12 cellular contexts compared by ENCODE assay signal in genomic region chr16:81214745-81215166, GRCh38. TPM values are rescaled to one million over a fixed set of nuclear protein-coding genes. Genes with fewer than 3 reads are reported as not detected.
A peak's percentile ranks its signal among the peaks of the same experiment; 100 is the strongest.
DNase-seq lines count a peak whose midpoint lies in the region; ATAC-seq, FAIRE-seq and TF ChIP-seq lines count a peak whose summit lies in the region.
"Had no signal": no experiment of that assay in that cellular context is flagged by ENCODE, and none has a peak within 500 bp of the region (broad histone marks: within the 10 kb centered on the region; RNA-seq: fewer than 3 reads in every experiment).

No MANE protein-coding gene starts in this region.

- TF ChIP-seq EP300 in GM12878 (IDR thresholded peaks at IDR 0.05; ENCODE audit: borderline replicate concordance in 1 of 2, control insufficient read depth in 1 of 2, low read depth in 2 of 2, low read length in 2 of 2) (no peak), suprapubic skin (IDR thresholded peaks at IDR 0.05) (no peak)

- no peaks in the 10 kb centered on the region for H3K4me1 ChIP-seq in GM12878 (ENCODE audit: control insufficient read depth, insufficient read depth, low read length)
- no peaks in the 10 kb centered on the region for H3K4me1 ChIP-seq in right lobe of liver
- H3K4me1 ChIP-seq in suprapubic skin: no peaks in the 10 kb centered on the region
- H3K4me1 ChIP-seq: body of pancreas had no signal

- no peak for FAIRE-seq in GM12878 (lab: Jason Lieb, UNC)
- FAIRE-seq: TTC549 had no signal

- H2AFZ ChIP-seq in GM12878 (ENCODE audit: control insufficient read depth, low read depth, low read length): no peak overlapping the region

- POLR2A ChIA-PET in GM12878 (lab: Charles Lee): no interaction called here

- H3K4me3 ChIP-seq in GM12878 (no peak overlapping the region), right lobe of liver (no peak overlapping the region), suprapubic skin (no peak overlapping the region)
- H3K4me3 ChIP-seq: body of pancreas had no signal

- peak; percentile 70 for ATAC-seq in GM12878
- ATAC-seq in right lobe of liver: peak; percentile 56 to 77 (median 70)
- no peak for ATAC-seq in GM21717 (IDR thresholded peaks at IDR 0.05; ENCODE audit: unreplicated experiment)
- no peak for ATAC-seq in GM21576 (IDR thresholded peaks at IDR 0.05; ENCODE audit: unreplicated experiment)
- ATAC-seq: body of pancreas had no signal

- TF ChIP-seq POLR2A in GM12878 (IDR thresholded peaks at IDR 0.05; ENCODE audit: low read depth, low read length) (no peak), right lobe of liver (IDR thresholded peaks at IDR 0.05) (no peak), suprapubic skin (IDR thresholded peaks at IDR 0.05) (no peak)

- TF ChIP-seq RAD21 in GM12878 (IDR thresholded peaks at IDR 0.05; ENCODE audit: insufficient read depth, low read depth, low read length): no peak

- in situ Hi-C loops in GM12878 (cut with MboI): no loop called here

- TF ChIP-seq CTCF in GM12878 (IDR thresholded peaks at IDR 0.05 in 2 of 3, conservative IDR thresholded peaks at IDR 0.05 in 1 of 3; ENCODE audit: control insufficient read depth in 2 of 3, extremely low read depth in 1 of 3, insufficient read depth in 1 of 3, low read depth in 3 of 3, low read length in 3 of 3): peak; percentile 29 to 43 (median 39); a peak in 5 of 6 replicates
- TF ChIP-seq CTCF in right lobe of liver (IDR thresholded peaks at IDR 0.05): peak; percentile 18 to 50 (median 36)
- no peak for TF ChIP-seq CTCF in suprapubic skin (IDR thresholded peaks at IDR 0.05)

- no peaks in the 10 kb centered on the region for H3K79me2 ChIP-seq in GM12878 (ENCODE audit: control insufficient read depth, insufficient read depth, low read length)

- H3K36me3 ChIP-seq in GM12878 (ENCODE audit: control insufficient read depth in 2 of 2, insufficient read depth in 2 of 2, low read length in 1 of 2) (no peaks in the 10 kb centered on the region), right lobe of liver (no peaks in the 10 kb centered on the region), suprapubic skin (no peaks in the 10 kb centered on the region)

- H3K4me2 ChIP-seq in GM12878 (ENCODE audit: control insufficient read depth, insufficient read depth): no peak overlapping the region

- H3K9ac ChIP-seq in GM12878 (ENCODE audit: control insufficient read depth, insufficient read depth, low read length): no peak overlapping the region

- peak; percentile 38 for DNase-seq in EH (ENCODE audit: low read depth)
- peak; percentile 54 for DNase-seq in HT-29 (ENCODE audit: low spot score)
- DNase-seq in GM12878 (ENCODE audit: low read depth, low spot score): no peak
- DNase-seq in right lobe of liver: peak in 2 of 3 donors; percentile 39 to 52
- no peak for DNase-seq in NCI-H2029 (lab: John Stamatoyannopoulos, UW)
- no peak for DNase-seq in suprapubic skin (ENCODE audit: low spot score in 2 of 2)
- DNase-seq: NCI-H1105 treated with DMSO at 0.1 percent for 48 hours had no signal

- WGBS in GM12878 (ENCODE audit: insufficient coverage, insufficient replicate concordance, low lambda C conversion rate, missing lambda C conversion rate): 29% methylated on average over 15 of the region's 15 CpGs
- WGBS in right lobe of liver (ENCODE audit: insufficient coverage, low coverage, low lambda C conversion rate, missing lambda C conversion rate): 48% methylated on average over 8 of the region's 15 CpGs
- 56% methylated on average over 11 of the region's 15 CpGs for WGBS in suprapubic skin

- H3K27me3 ChIP-seq in GM12878 (replicated peaks in 1 of 2; ENCODE audit: control insufficient read depth in 2 of 2, insufficient read depth in 2 of 2, low read length in 1 of 2): no peaks in the 10 kb centered on the region; a peak in 1 of 4 replicates
- no peaks in the 10 kb centered on the region for H3K27me3 ChIP-seq in right lobe of liver
- H3K27me3 ChIP-seq in suprapubic skin: peaks cover 9% of the 10 kb centered on the region
- H3K27me3 ChIP-seq: body of pancreas had no signal

- BruUV-seq in GM12878 (replicated peaks; lab: Mats Ljungman, UMichigan): no TSS peak

- H3K27ac ChIP-seq in GM12878 (ENCODE audit: control insufficient read depth, insufficient read depth) (no peak overlapping the region), right lobe of liver (no peak overlapping the region), suprapubic skin (no peak overlapping the region)
- H3K27ac ChIP-seq: body of pancreas had no signal

- SMC1A ChIA-PET in GM12878 (lab: Charles Lee; ENCODE audit: uncharacterized antibody, unreplicated experiment): no interaction called here

- RAD21 ChIA-PET in GM12878 (lab: Charles Lee; ENCODE audit: unreplicated experiment): no interaction called here

- CTCF ChIA-PET in GM12878 (lab: Yijun Ruan, JAX): interaction anchor here (1.5 kb wide), 1 partner anchor 10 kb away, joined by 6 read pairs; no protein-coding TSS in a partner anchor

- H4K20me1 ChIP-seq in GM12878 (ENCODE audit: control insufficient read depth, insufficient read depth): no peaks in the 10 kb centered on the region; the same call in 1 of the 2 replicates

- H3K9me3 ChIP-seq in GM12878 (replicated peaks; ENCODE audit: control insufficient read depth, insufficient read depth, low read length) (no peaks in the 10 kb centered on the region), right lobe of liver (no peaks in the 10 kb centered on the region), suprapubic skin (no peaks in the 10 kb centered on the region)
- H3K9me3 ChIP-seq: body of pancreas had no signal

- intact Hi-C loops in GM12878 (cut with micrococcal nuclease; ENCODE audit: unreplicated experiment) (no loop called here), right lobe of liver (cut with DNase I) (no loop called here)

TF ChIP-seq in GM12878, 131 proteins besides CTCF, POLR2A, EP300 and RAD21 (continues in another document):
- no peak for TF ChIP-seq PML (IDR thresholded peaks at IDR 0.05; ENCODE audit: low read length)
- TF ChIP-seq TCF3 (IDR thresholded peaks at IDR 0.05; ENCODE audit: borderline replicate concordance, insufficient read depth, low read depth, low read length): no peak
- TF ChIP-seq NKRF (conservative IDR thresholded peaks at IDR 0.05): no peak
- TF ChIP-seq ZNF207 (IDR thresholded peaks at IDR 0.05; ENCODE audit: borderline replicate concordance): no peak
- TF ChIP-seq TAF1 (IDR thresholded peaks at IDR 0.05; ENCODE audit: borderline replicate concordance, low read depth, low read length): no peak
- no peak for TF ChIP-seq NFIC (IDR thresholded peaks at IDR 0.05; ENCODE audit: low read depth, low read length)
- TF ChIP-seq ATF7 (IDR thresholded peaks at IDR 0.05; ENCODE audit: low read depth): no peak
- TF ChIP-seq E4F1 (IDR thresholded peaks at IDR 0.05; ENCODE audit: borderline replicate concordance, partially characterized antibody): no peak

RNA-seq across cellular contexts. Expression of gene BCO1, which starts 23.7 kb away (rescaled TPM):
- 0.60 and 0.79 TPM in 2 replicates for total RNA-seq in HT-29 (2014; rRNA removed; shearing (Covaris generic))
- total RNA-seq in GM12878 (2013; cell fraction: nucleolus; rRNA removed): not detected in 2 replicates
- not detected in 2 replicates for total RNA-seq in GM12878 (2014; rRNA removed)
- not detected in 2 replicates for total RNA-seq in GM12878 (2014; rRNA removed; fragmentation: Illumina TruSeq; extraction: Trizol)
- not detected in 2 replicates for total RNA-seq in GM12878 (2021)
- not detected for polyA plus RNA-seq in GM12878 (2011; ENCODE audit: low read depth)
- polyA plus RNA-seq in GM12878 (2011; rRNA removed): 0.12 and 0.14 TPM in 2 replicates
- 0.17 and 0.18 TPM in 2 replicates for polyA plus RNA-seq in GM12878 (2011; cell fraction: cytosol; rRNA removed)
- 0.10 and 0.36 TPM in 2 replicates for polyA plus RNA-seq in GM12878 (2011; cell fraction: nucleus; rRNA removed)
- not detected in 2 replicates for polyA plus RNA-seq in GM12878 (2012)
- polyA plus RNA-seq in GM12878 (2014; fragmentation: Illumina TruSeq; extraction: Trizol): not detected in 2 replicates
- under 1 TPM; 0.09 to 0.21 TPM for polyA plus RNA-seq in GM12878 (2014; fragmentation: Nextera tagmentation; extraction: Ambion mirVana)
- not detected in 2 replicates for polyA plus RNA-seq in GM12878 (2014; rRNA removed)
- polyA plus RNA-seq in GM12878 (2016; fragmentation: Nextera tagmentation; extraction: Ambion mirVana): not detected
- polyA minus RNA-seq in GM12878 (2011; rRNA and poly(A)+ RNA removed): not detected in 2 replicates
- polyA minus RNA-seq in GM12878 (2011; cell fraction: cytosol; rRNA and poly(A)+ RNA removed): not detected in 2 replicates
- polyA minus RNA-seq in GM12878 (2011; cell fraction: nucleus; rRNA and poly(A)+ RNA removed): 0.24 TPM in 1 of 2 replicates, not detected in the other
- total RNA-seq in right lobe of liver: under 1 TPM in 5 of 6 experiments, not detected in 1; 0.11 to 0.55 (median 0.31) TPM
- total RNA-seq in suprapubic skin: under 1 TPM in 1 of 4 donors, not detected in 3; 0.26 TPM
- total RNA-seq: body of pancreas, skeletal muscle tissue had no signal

Comparison
In these comparisons a context has a peak if more than half of its experiments do, and no peak if none do; other contexts are left out.
1. DNase-seq: peak in EH (single experiment), HT-29 (single experiment) and right lobe of liver (2 of 3); none in GM12878 (single experiment), NCI-H2029 (single experiment) and suprapubic skin (0 of 2).
2. ATAC-seq: peak in GM12878 (single experiment) and right lobe of liver (4 of 4); none in GM21717 (single experiment) and GM21576 (single experiment).
3. CTCF ChIP-seq: peak in GM12878 (3 of 3) and right lobe of liver (4 of 4); none in suprapubic skin (0 of 2).